1 cellular context compared by ENCODE assay signal in the genomic region with DNA sequence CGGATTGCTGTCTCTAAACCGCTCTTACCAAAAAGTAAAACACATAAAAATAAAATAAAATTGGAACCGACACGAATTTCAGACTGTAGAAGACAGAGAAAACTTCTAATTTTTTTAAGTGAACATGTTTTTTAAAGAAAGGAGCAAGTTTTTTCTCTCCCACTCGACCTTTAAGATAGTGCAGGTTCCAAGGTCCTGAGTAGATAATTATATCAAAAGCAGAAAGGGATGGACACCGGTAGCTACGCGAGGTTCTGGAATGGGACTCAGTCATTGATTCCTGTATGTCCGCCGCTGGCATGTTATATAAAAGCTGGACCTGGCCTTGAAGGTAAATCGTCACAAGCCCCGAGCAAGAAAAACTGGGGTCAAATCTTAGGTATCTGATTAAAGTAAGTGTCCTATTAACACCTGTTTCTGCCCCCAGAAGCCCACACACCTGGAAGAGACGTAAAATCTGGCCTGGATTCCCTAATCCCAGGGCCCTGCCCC.
A peak's percentile ranks its signal among the peaks of the same experiment; 100 is the strongest.
TF ChIP-seq lines count a peak whose summit lies in the region.

No MANE protein-coding gene starts in this region.

TF ChIP-seq in HEK293, 187 proteins besides CTCF, POLR2A, EP300 and RAD21 (continued from another document and continues in another):
- TF ChIP-seq ZNF768 (tag by site-specific recombination; IDR thresholded peaks at IDR 0.05), result no peak
- no peak for TF ChIP-seq ZSCAN23 (tag by site-specific recombination; IDR thresholded peaks at IDR 0.05)
- no peak for TF ChIP-seq ZNF777 (tag by site-specific recombination; IDR thresholded peaks at IDR 0.05; ENCODE audit: borderline replicate concordance)
- no peak for TF ChIP-seq ZNF214 (tag by site-specific recombination; IDR thresholded peaks at IDR 0.05; ENCODE audit: borderline replicate concordance)
- TF ChIP-seq ZNF292 (tag by site-specific recombination; IDR thresholded peaks at IDR 0.05; ENCODE audit: borderline replicate concordance, low read depth), result no peak
- TF ChIP-seq ZNF266 (tag by site-specific recombination; IDR thresholded peaks at IDR 0.05; ENCODE audit: low read depth), result no peak
- no peak for TF ChIP-seq ZNF146 (tag by site-specific recombination; IDR thresholded peaks at IDR 0.05)
- TF ChIP-seq, protein P1, sequence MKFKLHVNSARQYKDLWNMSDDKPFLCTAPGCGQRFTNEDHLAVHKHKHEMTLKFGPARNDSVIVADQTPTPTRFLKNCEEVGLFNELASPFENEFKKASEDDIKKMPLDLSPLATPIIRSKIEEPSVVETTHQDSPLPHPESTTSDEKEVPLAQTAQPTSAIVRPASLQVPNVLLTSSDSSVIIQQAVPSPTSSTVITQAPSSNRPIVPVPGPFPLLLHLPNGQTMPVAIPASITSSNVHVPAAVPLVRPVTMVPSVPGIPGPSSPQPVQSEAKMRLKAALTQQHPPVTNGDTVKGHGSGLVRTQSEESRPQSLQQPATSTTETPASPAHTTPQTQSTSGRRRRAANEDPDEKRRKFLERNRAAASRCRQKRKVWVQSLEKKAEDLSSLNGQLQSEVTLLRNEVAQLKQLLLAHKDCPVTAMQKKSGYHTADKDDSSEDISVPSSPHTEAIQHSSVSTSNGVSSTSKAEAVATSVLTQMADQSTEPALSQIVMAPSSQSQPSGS (tag by site-specific recombination; IDR thresholded peaks at IDR 0.05; ENCODE audit: low read depth), result no peak
- no peak for TF ChIP-seq ZNF423 (tag by site-specific recombination; IDR thresholded peaks at IDR 0.05)
- TF ChIP-seq ZNF19 (tag by site-specific recombination; IDR thresholded peaks at IDR 0.05; ENCODE audit: low read depth), result no peak
- no peak for TF ChIP-seq ZNF324 (tag by site-specific recombination; IDR thresholded peaks at IDR 0.05)
- TF ChIP-seq HOXC10 (CRISPR knock-in tag; IDR thresholded peaks at IDR 0.05), result no peak
- TF ChIP-seq ZNF521 (tag by site-specific recombination; IDR thresholded peaks at IDR 0.05), result no peak
- TF ChIP-seq, protein P2, sequence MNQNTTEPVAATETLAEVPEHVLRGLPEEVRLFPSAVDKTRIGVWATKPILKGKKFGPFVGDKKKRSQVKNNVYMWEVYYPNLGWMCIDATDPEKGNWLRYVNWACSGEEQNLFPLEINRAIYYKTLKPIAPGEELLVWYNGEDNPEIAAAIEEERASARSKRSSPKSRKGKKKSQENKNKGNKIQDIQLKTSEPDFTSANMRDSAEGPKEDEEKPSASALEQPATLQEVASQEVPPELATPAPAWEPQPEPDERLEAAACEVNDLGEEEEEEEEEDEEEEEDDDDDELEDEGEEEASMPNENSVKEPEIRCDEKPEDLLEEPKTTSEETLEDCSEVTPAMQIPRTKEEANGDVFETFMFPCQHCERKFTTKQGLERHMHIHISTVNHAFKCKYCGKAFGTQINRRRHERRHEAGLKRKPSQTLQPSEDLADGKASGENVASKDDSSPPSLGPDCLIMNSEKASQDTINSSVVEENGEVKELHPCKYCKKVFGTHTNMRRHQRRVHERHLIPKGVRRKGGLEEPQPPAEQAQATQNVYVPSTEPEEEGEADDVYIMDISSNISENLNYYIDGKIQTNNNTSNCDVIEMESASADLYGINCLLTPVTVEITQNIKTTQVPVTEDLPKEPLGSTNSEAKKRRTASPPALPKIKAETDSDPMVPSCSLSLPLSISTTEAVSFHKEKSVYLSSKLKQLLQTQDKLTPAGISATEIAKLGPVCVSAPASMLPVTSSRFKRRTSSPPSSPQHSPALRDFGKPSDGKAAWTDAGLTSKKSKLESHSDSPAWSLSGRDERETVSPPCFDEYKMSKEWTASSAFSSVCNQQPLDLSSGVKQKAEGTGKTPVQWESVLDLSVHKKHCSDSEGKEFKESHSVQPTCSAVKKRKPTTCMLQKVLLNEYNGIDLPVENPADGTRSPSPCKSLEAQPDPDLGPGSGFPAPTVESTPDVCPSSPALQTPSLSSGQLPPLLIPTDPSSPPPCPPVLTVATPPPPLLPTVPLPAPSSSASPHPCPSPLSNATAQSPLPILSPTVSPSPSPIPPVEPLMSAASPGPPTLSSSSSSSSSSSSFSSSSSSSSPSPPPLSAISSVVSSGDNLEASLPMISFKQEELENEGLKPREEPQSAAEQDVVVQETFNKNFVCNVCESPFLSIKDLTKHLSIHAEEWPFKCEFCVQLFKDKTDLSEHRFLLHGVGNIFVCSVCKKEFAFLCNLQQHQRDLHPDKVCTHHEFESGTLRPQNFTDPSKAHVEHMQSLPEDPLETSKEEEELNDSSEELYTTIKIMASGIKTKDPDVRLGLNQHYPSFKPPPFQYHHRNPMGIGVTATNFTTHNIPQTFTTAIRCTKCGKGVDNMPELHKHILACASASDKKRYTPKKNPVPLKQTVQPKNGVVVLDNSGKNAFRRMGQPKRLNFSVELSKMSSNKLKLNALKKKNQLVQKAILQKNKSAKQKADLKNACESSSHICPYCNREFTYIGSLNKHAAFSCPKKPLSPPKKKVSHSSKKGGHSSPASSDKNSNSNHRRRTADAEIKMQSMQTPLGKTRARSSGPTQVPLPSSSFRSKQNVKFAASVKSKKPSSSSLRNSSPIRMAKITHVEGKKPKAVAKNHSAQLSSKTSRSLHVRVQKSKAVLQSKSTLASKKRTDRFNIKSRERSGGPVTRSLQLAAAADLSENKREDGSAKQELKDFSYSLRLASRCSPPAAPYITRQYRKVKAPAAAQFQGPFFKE (tag by site-specific recombination; IDR thresholded peaks at IDR 0.05; ENCODE audit: borderline replicate concordance), result no peak
- peak; percentile 8; the same call in 1 of the 2 replicates for TF ChIP-seq ZNF660 (tag by site-specific recombination; IDR thresholded peaks at IDR 0.05)
- no peak for TF ChIP-seq ZNF501 (tag by site-specific recombination; IDR thresholded peaks at IDR 0.05)
- TF ChIP-seq, protein P3, sequence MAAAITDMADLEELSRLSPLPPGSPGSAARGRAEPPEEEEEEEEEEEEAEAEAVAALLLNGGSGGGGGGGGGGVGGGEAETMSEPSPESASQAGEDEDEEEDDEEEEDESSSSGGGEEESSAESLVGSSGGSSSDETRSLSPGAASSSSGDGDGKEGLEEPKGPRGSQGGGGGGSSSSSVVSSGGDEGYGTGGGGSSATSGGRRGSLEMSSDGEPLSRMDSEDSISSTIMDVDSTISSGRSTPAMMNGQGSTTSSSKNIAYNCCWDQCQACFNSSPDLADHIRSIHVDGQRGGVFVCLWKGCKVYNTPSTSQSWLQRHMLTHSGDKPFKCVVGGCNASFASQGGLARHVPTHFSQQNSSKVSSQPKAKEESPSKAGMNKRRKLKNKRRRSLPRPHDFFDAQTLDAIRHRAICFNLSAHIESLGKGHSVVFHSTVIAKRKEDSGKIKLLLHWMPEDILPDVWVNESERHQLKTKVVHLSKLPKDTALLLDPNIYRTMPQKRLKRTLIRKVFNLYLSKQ (tag by site-specific recombination; IDR thresholded peaks at IDR 0.05; ENCODE audit: borderline replicate concordance), result no peak
- TF ChIP-seq ZNF837 (tag by site-specific recombination; IDR thresholded peaks at IDR 0.05), result no peak
- peak; percentile 60 for TF ChIP-seq ZEB2 (tag by site-specific recombination; IDR thresholded peaks at IDR 0.05)
- no peak for TF ChIP-seq ZNF184 (tag by site-specific recombination; IDR thresholded peaks at IDR 0.05)
- TF ChIP-seq ZNF830 (tag by site-specific recombination; IDR thresholded peaks at IDR 0.05; ENCODE audit: low read depth), result no peak
- TF ChIP-seq, protein P4, sequence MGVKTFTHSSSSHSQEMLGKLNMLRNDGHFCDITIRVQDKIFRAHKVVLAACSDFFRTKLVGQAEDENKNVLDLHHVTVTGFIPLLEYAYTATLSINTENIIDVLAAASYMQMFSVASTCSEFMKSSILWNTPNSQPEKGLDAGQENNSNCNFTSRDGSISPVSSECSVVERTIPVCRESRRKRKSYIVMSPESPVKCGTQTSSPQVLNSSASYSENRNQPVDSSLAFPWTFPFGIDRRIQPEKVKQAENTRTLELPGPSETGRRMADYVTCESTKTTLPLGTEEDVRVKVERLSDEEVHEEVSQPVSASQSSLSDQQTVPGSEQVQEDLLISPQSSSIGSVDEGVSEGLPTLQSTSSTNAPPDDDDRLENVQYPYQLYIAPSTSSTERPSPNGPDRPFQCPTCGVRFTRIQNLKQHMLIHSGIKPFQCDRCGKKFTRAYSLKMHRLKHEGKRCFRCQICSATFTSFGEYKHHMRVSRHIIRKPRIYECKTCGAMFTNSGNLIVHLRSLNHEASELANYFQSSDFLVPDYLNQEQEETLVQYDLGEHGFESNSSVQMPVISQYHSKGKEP (tag by site-specific recombination; IDR thresholded peaks at IDR 0.05), result peak; percentile 10; the same call in 1 of the 2 replicates
- TF ChIP-seq, protein P5, sequence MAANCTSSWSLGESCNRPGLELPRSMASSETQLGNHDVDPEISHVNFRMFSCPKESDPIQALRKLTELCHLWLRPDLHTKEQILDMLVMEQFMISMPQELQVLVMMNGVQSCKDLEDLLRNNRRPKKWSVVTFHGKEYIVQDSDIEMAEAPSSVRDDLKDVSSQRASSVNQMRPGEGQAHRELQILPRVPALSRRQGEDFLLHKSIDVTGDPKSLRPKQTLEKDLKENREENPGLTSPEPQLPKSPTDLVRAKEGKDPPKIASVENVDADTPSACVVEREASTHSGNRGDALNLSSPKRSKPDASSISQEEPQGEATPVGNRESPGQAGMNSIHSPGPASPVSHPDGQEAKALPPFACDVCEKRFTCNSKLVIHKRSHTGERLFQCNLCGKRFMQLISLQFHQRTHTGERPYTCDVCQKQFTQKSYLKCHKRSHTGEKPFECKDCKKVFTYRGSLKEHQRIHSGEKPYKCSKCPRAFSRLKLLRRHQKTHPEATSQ (tag by site-specific recombination; IDR thresholded peaks at IDR 0.05), result no peak
- TF ChIP-seq ZNF404 (tag by site-specific recombination; IDR thresholded peaks at IDR 0.05), result no peak
- no peak for TF ChIP-seq ZNF394 (tag by site-specific recombination; IDR thresholded peaks at IDR 0.05; ENCODE audit: borderline replicate concordance)
- no peak for TF ChIP-seq MEIS1 (CRISPR knock-in tag; IDR thresholded peaks at IDR 0.05; ENCODE audit: borderline replicate concordance)
- no peak for TF ChIP-seq ZNF626 (tag by site-specific recombination; IDR thresholded peaks at IDR 0.05)
- no peak for TF ChIP-seq ZNF624 (tag by site-specific recombination; IDR thresholded peaks at IDR 0.05)
- no peak for TF ChIP-seq KLF16 (tag by site-specific recombination; IDR thresholded peaks at IDR 0.05)
- no peak for TF ChIP-seq ZNF560 (tag by site-specific recombination; IDR thresholded peaks at IDR 0.05; ENCODE audit: borderline replicate concordance)
- no peak for TF ChIP-seq ZXDB (tag by site-specific recombination; IDR thresholded peaks at IDR 0.05)
- TF ChIP-seq, protein P6, sequence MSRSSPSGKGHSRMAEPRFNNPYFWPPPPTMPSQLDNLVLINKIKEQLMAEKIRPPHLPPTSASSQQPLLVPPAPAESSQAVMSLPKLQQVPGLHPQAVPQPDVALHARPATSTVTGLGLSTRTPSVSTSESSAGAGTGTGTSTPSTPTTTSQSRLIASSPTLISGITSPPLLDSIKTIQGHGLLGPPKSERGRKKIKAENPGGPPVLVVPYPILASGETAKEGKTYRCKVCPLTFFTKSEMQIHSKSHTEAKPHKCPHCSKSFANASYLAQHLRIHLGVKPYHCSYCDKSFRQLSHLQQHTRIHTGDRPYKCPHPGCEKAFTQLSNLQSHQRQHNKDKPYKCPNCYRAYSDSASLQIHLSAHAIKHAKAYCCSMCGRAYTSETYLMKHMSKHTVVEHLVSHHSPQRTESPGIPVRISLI (tag by site-specific recombination; IDR thresholded peaks at IDR 0.05), result 0 out of 2 replicates have a peak, but pooled peaks have one; percentile 24
- TF ChIP-seq, protein P7, sequence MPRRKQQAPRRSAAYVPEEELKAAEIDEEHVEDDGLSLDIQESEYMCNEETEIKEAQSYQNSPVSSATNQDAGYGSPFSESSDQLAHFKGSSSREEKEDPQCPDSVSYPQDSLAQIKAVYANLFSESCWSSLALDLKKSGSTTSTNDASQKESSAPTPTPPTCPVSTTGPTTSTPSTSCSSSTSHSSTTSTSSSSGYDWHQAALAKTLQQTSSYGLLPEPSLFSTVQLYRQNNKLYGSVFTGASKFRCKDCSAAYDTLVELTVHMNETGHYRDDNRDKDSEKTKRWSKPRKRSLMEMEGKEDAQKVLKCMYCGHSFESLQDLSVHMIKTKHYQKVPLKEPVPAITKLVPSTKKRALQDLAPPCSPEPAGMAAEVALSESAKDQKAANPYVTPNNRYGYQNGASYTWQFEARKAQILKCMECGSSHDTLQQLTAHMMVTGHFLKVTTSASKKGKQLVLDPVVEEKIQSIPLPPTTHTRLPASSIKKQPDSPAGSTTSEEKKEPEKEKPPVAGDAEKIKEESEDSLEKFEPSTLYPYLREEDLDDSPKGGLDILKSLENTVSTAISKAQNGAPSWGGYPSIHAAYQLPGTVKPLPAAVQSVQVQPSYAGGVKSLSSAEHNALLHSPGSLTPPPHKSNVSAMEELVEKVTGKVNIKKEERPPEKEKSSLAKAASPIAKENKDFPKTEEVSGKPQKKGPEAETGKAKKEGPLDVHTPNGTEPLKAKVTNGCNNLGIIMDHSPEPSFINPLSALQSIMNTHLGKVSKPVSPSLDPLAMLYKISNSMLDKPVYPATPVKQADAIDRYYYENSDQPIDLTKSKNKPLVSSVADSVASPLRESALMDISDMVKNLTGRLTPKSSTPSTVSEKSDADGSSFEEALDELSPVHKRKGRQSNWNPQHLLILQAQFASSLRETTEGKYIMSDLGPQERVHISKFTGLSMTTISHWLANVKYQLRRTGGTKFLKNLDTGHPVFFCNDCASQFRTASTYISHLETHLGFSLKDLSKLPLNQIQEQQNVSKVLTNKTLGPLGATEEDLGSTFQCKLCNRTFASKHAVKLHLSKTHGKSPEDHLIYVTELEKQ (tag by site-specific recombination; IDR thresholded peaks at IDR 0.05; ENCODE audit: borderline replicate concordance), result no peak
- TF ChIP-seq, protein P8, sequence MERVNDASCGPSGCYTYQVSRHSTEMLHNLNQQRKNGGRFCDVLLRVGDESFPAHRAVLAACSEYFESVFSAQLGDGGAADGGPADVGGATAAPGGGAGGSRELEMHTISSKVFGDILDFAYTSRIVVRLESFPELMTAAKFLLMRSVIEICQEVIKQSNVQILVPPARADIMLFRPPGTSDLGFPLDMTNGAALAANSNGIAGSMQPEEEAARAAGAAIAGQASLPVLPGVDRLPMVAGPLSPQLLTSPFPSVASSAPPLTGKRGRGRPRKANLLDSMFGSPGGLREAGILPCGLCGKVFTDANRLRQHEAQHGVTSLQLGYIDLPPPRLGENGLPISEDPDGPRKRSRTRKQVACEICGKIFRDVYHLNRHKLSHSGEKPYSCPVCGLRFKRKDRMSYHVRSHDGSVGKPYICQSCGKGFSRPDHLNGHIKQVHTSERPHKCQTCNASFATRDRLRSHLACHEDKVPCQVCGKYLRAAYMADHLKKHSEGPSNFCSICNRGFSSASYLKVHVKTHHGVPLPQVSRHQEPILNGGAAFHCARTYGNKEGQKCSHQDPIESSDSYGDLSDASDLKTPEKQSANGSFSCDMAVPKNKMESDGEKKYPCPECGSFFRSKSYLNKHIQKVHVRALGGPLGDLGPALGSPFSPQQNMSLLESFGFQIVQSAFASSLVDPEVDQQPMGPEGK (tag by site-specific recombination; IDR thresholded peaks at IDR 0.05), result peak; percentile 35
- TF ChIP-seq ZNF391 (tag by site-specific recombination; IDR thresholded peaks at IDR 0.05; ENCODE audit: borderline replicate concordance, low read depth), result no peak
- TF ChIP-seq MZF1 (tag by site-specific recombination; IDR thresholded peaks at IDR 0.05; ENCODE audit: borderline replicate concordance), result no peak
- no peak for TF ChIP-seq ZFP41 (tag by site-specific recombination; IDR thresholded peaks at IDR 0.05; ENCODE audit: borderline replicate concordance)
- TF ChIP-seq ZNF211 (tag by site-specific recombination; IDR thresholded peaks at IDR 0.05; ENCODE audit: low read depth), result no peak
- TF ChIP-seq ZNF16 (tag by site-specific recombination; IDR thresholded peaks at IDR 0.05; ENCODE audit: low read depth), result no peak
- TF ChIP-seq ZNF169 (tag by site-specific recombination; IDR thresholded peaks at IDR 0.05), result no peak
- TF ChIP-seq ZNF529 (tag by site-specific recombination; IDR thresholded peaks at IDR 0.05; ENCODE audit: insufficient replicate concordance), result no peak
- TF ChIP-seq FEZF1 (tag by site-specific recombination; IDR thresholded peaks at IDR 0.05), result no peak
- TF ChIP-seq WT1 (tag by site-specific recombination; IDR thresholded peaks at IDR 0.05), result 0 out of 2 replicates have a peak, but pooled peaks have one; percentile 0
